Comparison of ENCODE assay signal across 35 cellular contexts in the genomic region with DNA sequence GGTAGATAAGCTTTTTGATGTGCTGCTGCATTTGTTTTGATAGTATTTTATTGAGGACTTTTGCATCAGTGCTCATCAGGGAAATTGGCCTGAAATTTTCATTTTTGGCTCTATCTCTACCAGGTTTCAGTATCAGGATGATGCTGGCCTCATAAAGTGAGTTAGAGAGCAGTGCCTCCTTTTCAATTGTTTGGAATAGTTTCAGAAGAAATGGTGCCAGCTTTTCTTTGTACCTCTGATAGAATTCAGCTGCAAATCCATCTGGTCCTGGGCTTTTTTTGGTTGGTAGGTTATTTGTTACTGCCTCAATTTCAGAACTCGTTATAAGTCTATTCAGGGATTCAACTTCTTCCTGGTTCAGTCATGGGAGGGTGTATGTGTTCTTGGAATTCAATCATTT. TPM values are rescaled to one million over a fixed set of nuclear protein-coding genes. Genes with fewer than 3 reads are reported as not detected.
A peak's percentile ranks its signal among the peaks of the same experiment; 100 is the strongest.
DNase-seq lines count a peak whose midpoint lies in the region; ATAC-seq and TF ChIP-seq lines count a peak whose summit lies in the region.
"Had no signal": no experiment of that assay in that cellular context is flagged by ENCODE, and none has a peak within 500 bp of the region (broad histone marks: within the 10 kb centered on the region; RNA-seq: fewer than 3 reads in every experiment).

No MANE protein-coding gene starts in this region.

- H4K5ac ChIP-seq in H9 (ENCODE audit: insufficient read length, low read depth, low read length), result no peak overlapping the region

- H2BK120ac ChIP-seq in H9 (ENCODE audit: low read depth, low read length, poor library complexity, severe bottlenecking), result no peak overlapping the region

- H3K27me3 ChIP-seq in uterus (no peaks in the 10 kb centered on the region), H9 (ENCODE audit: insufficient read depth, low read length) (no peaks in the 10 kb centered on the region)
- H3K27me3 ChIP-seq: BE2C; BLaER1; BLaER1 treated with 17β-estradiol and CSF1 and Interleukin-3, amounts not matched to agents 10 nM and 100 nM had no signal

- no peak overlapping the region for H2BK5ac ChIP-seq in H9 (ENCODE audit: insufficient read length, low read length)

- intact Hi-C loops in uterus (cut with DNase I; ENCODE audit: low total_unique reads), result no loop called here

- no CpG with 5 or more reads among the region's 1 CpG for WGBS in H9 (ENCODE audit: extremely low coverage, insufficient read length, low lambda C conversion rate)

- no peak overlapping the region for H3T11ph ChIP-seq in H9 (ENCODE audit: low read length)

- no peak for TF ChIP-seq POLR2A in uterus (IDR thresholded peaks at IDR 0.05)

- H3K9me3 Mint-ChIP-seq in H9, result peaks cover 9 to 12% of the 10 kb centered on the region in 2 experiments; a peak in 4 of 5 replicates
- H3K9me3 Mint-ChIP-seq: CD4-positive, alpha-beta T cell; CD8-positive, alpha-beta T cell had no signal

- H3K9me3 ChIP-seq in uterus (no peaks in the 10 kb centered on the region), H9 (ENCODE audit: control insufficient read depth, low read depth, low read length) (no peaks in the 10 kb centered on the region)
- H3K9me3 ChIP-seq: A549, BE2C, BLaER1, Caco-2 had no signal

- no peak overlapping the region for H2AFZ ChIP-seq in H9 (ENCODE audit: low read length)

- H3K4ac ChIP-seq in H9 (ENCODE audit: low read depth, low read length), result no peak overlapping the region

- no peak overlapping the region for H4K8ac ChIP-seq in H9 (replicated peaks; ENCODE audit: insufficient read length, low read depth, low read length)

- no peak overlapping the region for H2AK5ac ChIP-seq in H9 (ENCODE audit: insufficient read length, low read length)

- H3K79me2 ChIP-seq in H9 (ENCODE audit: insufficient read depth, low read length), result no peaks in the 10 kb centered on the region

- no peak overlapping the region for H2BK20ac ChIP-seq in H9 (ENCODE audit: low read depth, low read length, poor library complexity, severe bottlenecking)

- no peak overlapping the region for H3K56ac ChIP-seq in H9 (ENCODE audit: insufficient read length, low read depth, low read length)

- no peaks in the 10 kb centered on the region for H3K36me3 ChIP-seq in uterus
- H3K36me3 ChIP-seq: BE2C; BLaER1; BLaER1 treated with 17β-estradiol and CSF1 and Interleukin-3, amounts not matched to agents 10 nM and 100 nM had no signal

- no peak overlapping the region for H3K4me3 ChIP-seq in uterus
- H3K4me3 ChIP-seq: A549; BLaER1; BLaER1 treated with 17β-estradiol and CSF1 and Interleukin-3, amounts not matched to agents 10 nM and 100 nM had no signal

- H3K4me1 Mint-ChIP-seq in H9, result peaks cover 3% of the 10 kb centered on the region in 2 experiments; a peak in 1 of 4 replicates
- H3K4me1 Mint-ChIP-seq: B cell; CD14-positive monocyte; CD4-positive, alpha-beta memory T cell; CD4-positive, CD25-positive, alpha-beta regulatory T cell; CD8-positive, alpha-beta memory T cell had no signal

- no peak overlapping the region for H3K27ac ChIP-seq in uterus
- no peak overlapping the region for H3K27ac ChIP-seq in H9 (ENCODE audit: insufficient read length, low read depth, low read length)
- H3K27ac ChIP-seq: 22Rv1; A549; BLaER1; BLaER1 treated with 17β-estradiol and CSF1 and Interleukin-3, amounts not matched to agents 10 nM and 100 nM; C4-2B had no signal

- no peaks in the 10 kb centered on the region for H4K20me1 ChIP-seq in H9 (ENCODE audit: control insufficient read depth, insufficient read depth, insufficient read length)
- H4K20me1 ChIP-seq: BLaER1; BLaER1 treated with 17β-estradiol and CSF1 and Interleukin-3, amounts not matched to agents 10 nM and 100 nM had no signal

- no peaks in the 10 kb centered on the region for H3K23me2 ChIP-seq in H9 (ENCODE audit: insufficient read length, low read depth, low read length, poor library complexity, severe bottlenecking)

- H3K27me3 Mint-ChIP-seq in H9 (ENCODE audit: low read depth), result no peaks in the 10 kb centered on the region
- H3K27me3 Mint-ChIP-seq: B cell; CD4-positive, alpha-beta memory T cell; CD4-positive, CD25-positive, alpha-beta regulatory T cell had no signal

- no peak overlapping the region for H2BK12ac ChIP-seq in H9 (ENCODE audit: insufficient read length, low read depth, low read length)

- H3K36me3 Mint-ChIP-seq in H9 (ENCODE audit: insufficient read depth in 1 of 3, low read depth in 3 of 3), result peaks cover 0 to 7% (median 0%) of the 10 kb centered on the region in 3 experiments; a peak in 1 of 7 replicates
- H3K36me3 Mint-ChIP-seq: CD14-positive monocyte; CD4-positive, alpha-beta memory T cell; CD4-positive, CD25-positive, alpha-beta regulatory T cell; CD8-positive, alpha-beta memory T cell; CD8-positive, alpha-beta T cell had no signal

- H3K23ac ChIP-seq in H9 (ENCODE audit: insufficient read length, low read depth, low read length), result no peak overlapping the region

- DNase-seq in G401 (ENCODE audit: low spot score) (peak; percentile 84), OCI-M1 (lab: John Stamatoyannopoulos, UW) (peak; percentile 26), cerebellar cortex (ENCODE audit: low spot score) (peak; percentile 82), inferior parietal cortex (ENCODE audit: extremely low spot score) (peak; percentile 9), uterus (no peak), 8988T (no peak), H9 (no peak)
- DNase-seq: ACHN; AML-193; BE2C; Caco-2; Calu3; CD4-positive, alpha-beta memory T cell; CD4-positive, alpha-beta T cell; CD4-positive, CD25-positive, alpha-beta regulatory T cell; CD8-positive, alpha-beta memory T cell; CD8-positive, alpha-beta T cell; COR-L47; DMS 273 treated with DMSO at 0.1 percent for 48 hours; DMS153; DMS53; DMS79; DMS79 treated with DMSO at 0.1 percent for 48 hours; DND-41; EL had no signal

- H3K18ac ChIP-seq in H9 (ENCODE audit: insufficient read length, low read depth, low read length), result no peak overlapping the region

- H2BK15ac ChIP-seq in H9 (ENCODE audit: low read depth, low read length), result no peak overlapping the region

- no peaks in the 10 kb centered on the region for H3K79me1 ChIP-seq in H9 (ENCODE audit: insufficient read depth, low read depth, low read length, poor library complexity, severe bottlenecking)

- H4K91ac ChIP-seq in H9 (ENCODE audit: insufficient read length, low read depth, low read length), result no peak overlapping the region

- H3K14ac ChIP-seq in H9 (ENCODE audit: insufficient read depth, low read length), result no peak overlapping the region

- no peak for ATAC-seq in GM21723 (IDR thresholded peaks at IDR 0.05; ENCODE audit: unreplicated experiment)
- ATAC-seq: A549; CD8-positive, alpha-beta T cell had no signal

- no peaks in the 10 kb centered on the region for H3K4me1 ChIP-seq in uterus
- no peaks in the 10 kb centered on the region for H3K4me1 ChIP-seq in H9 (ENCODE audit: insufficient read depth, low read length)
- H3K4me1 ChIP-seq: A549; BE2C; BLaER1; BLaER1 treated with 17β-estradiol and CSF1 and Interleukin-3, amounts not matched to agents 10 nM and 100 nM had no signal

- H3K4me3 Mint-ChIP-seq in H9, result no peak overlapping the region
- H3K4me3 Mint-ChIP-seq: B cell; CD14-positive monocyte; CD4-positive, alpha-beta memory T cell; CD4-positive, alpha-beta T cell; CD4-positive, CD25-positive, alpha-beta regulatory T cell; CD8-positive, alpha-beta memory T cell; CD8-positive, alpha-beta T cell had no signal

- in situ Hi-C loops in G401 (cut with HindIII; ENCODE audit: low sequenced_read_pairs), result no loop called here

- TF ChIP-seq CTCF in uterus (IDR thresholded peaks at IDR 0.05), result no peak
- no peak for TF ChIP-seq CTCF in H9 (conservative IDR thresholded peaks at IDR 0.05)

- H3K4me2 ChIP-seq in H9 (ENCODE audit: insufficient read depth, insufficient read length, low read length), result no peak overlapping the region
- H3K4me2 ChIP-seq: A549; BLaER1; BLaER1 treated with 17β-estradiol and CSF1 and Interleukin-3, amounts not matched to agents 10 nM and 100 nM had no signal

- H3K27ac Mint-ChIP-seq in H9, result no peak overlapping the region
- H3K27ac Mint-ChIP-seq: B cell; CD14-positive monocyte; CD4-positive, alpha-beta memory T cell; CD4-positive, alpha-beta T cell; CD4-positive, CD25-positive, alpha-beta regulatory T cell; CD8-positive, alpha-beta memory T cell; CD8-positive, alpha-beta T cell had no signal

- H3K9ac ChIP-seq in H9 (ENCODE audit: extremely low read depth, insufficient read length, low read length), result no peak overlapping the region
- H3K9ac ChIP-seq: BLaER1; BLaER1 treated with 17β-estradiol and CSF1 and Interleukin-3, amounts not matched to agents 10 nM and 100 nM had no signal

RNA-seq across cellular contexts. Expression of a gene that starts 15.6 kb away (rescaled TPM):
- total RNA-seq in G401 (2014; rRNA removed; shearing (Covaris generic)), result not detected in 2 replicates
- total RNA-seq in uterus (not detected), H9 (2021) (not detected in 2 replicates)
- total RNA-seq: A172; A673; B cell; Caco-2; Calu3; CD4-positive, alpha-beta memory T cell; CD4-positive, alpha-beta T cell; CD4-positive, CD25-positive, alpha-beta regulatory T cell; CD8-positive, alpha-beta memory T cell; CD8-positive, alpha-beta T cell had no signal

Comparison
In these comparisons a context has a peak if more than half of its experiments do, and no peak if none do; other contexts are left out.
1. DNase-seq: peak in G401 (single experiment), OCI-M1 (single experiment), cerebellar cortex (single experiment) and inferior parietal cortex (single experiment); none in uterus (0 of 2), 8988T (single experiment) and H9 (single experiment).